Comparison of ENCODE assay signal across 13 cellular contexts in genomic region chr15:74865316-74865715, GRCh38. TPM values are rescaled to one million over a fixed set of nuclear protein-coding genes. Genes with fewer than 3 reads are reported as not detected.
DNase-seq lines count a peak whose midpoint lies in the region; ATAC-seq, FAIRE-seq and TF ChIP-seq lines count a peak whose summit lies in the region.
"Had no signal": no experiment of that assay in that cellular context is flagged by ENCODE, and none has a peak within 500 bp of the region (broad histone marks: within the 10 kb centered on the region; RNA-seq: fewer than 3 reads in every experiment).

No MANE protein-coding gene starts in this region.

- H3K79me2 ChIP-seq in HepG2 (ENCODE audit: insufficient read depth, low read length), result peaks cover 53% of the 10 kb centered on the region

- no peak for DNase-seq in CD8-positive, alpha-beta T cell
- no peak for DNase-seq in HFFc6
- DNase-seq in bronchial epithelial cell (ENCODE audit: low read depth), result peak; percentile 51
- no peak for DNase-seq in nephron progenitor cell
- no peak for DNase-seq in SIG-M5 treated with dmso at 0.1 percent for 504 hours (lab: John Stamatoyannopoulos, UW; ENCODE audit: unreplicated experiment)
- no peak for DNase-seq in amniotic stem cell (lab: John Stamatoyannopoulos, UW)
- no peak for DNase-seq in HepG2 (ENCODE audit: low spot score)
- DNase-seq: effector CD4-positive, alpha-beta T cell; right lobe of liver had no signal

- H3K27ac Mint-ChIP-seq in CD8-positive, alpha-beta T cell, result peak overlapping the region; percentile 87
- H3K27ac Mint-ChIP-seq in HFFc6 (peak overlapping the region; percentile 87; the same call in 1 of the 2 replicates), nephron progenitor cell (peak overlapping the region; percentile 18)

- no peak overlapping the region for H3K4me2 ChIP-seq in HepG2 (ENCODE audit: low read depth, low read length)

- TF ChIP-seq EP300 in HepG2 (IDR thresholded peaks at IDR 0.05; ENCODE audit: low read depth in 2 of 2, low read length in 2 of 2) (no peak), HepG2 (CRISPR knock-in tag; IDR thresholded peaks at IDR 0.05; ENCODE audit: borderline replicate concordance) (no peak)

- WGBS in HepG2 (ENCODE audit: low lambda C conversion rate), result 97% methylated on average over 2 of the region's 2 CpGs

- TF ChIP-seq CTCF in CD8-positive, alpha-beta T cell (IDR thresholded peaks at IDR 0.05), result no peak
- TF ChIP-seq CTCF in HFFc6 (IDR thresholded peaks at IDR 0.05) (no peak), bronchial epithelial cell (IDR thresholded peaks at IDR 0.05; ENCODE audit: insufficient read depth, low read length, severe bottlenecking) (no peak), nephron progenitor cell (IDR thresholded peaks at IDR 0.05) (no peak), HepG2 (CRISPR knock-in tag; IDR thresholded peaks at IDR 0.05) (no peak)

- BruUV-seq in HepG2 (replicated peaks; lab: Mats Ljungman, UMichigan), result no TSS peak

- intact Hi-C loops in CD8-positive, alpha-beta T cell (cut with DNase I, micrococcal nuclease), result no loop called here
- intact Hi-C loops in HepG2 (cut with micrococcal nuclease; ENCODE audit: unreplicated experiment), result no loop called here

- POLR2A ChIA-PET in CD8-positive, alpha-beta T cell (lab: Charles Lee), result interaction anchor here (0.6 kb wide), 2 partner anchors 66 to 84 kb away, joined by 3 read pairs; partner anchors contain the start of gene CSK
- POLR2A ChIA-PET in HepG2 (lab: Yijun Ruan, JAX), result interaction anchor here (0.6 kb wide), 1 partner anchor 70 kb away, joined by 4 read pairs; no protein-coding TSS in a partner anchor

- FAIRE-seq in bronchial epithelial cell (lab: Jason Lieb, UNC) (no peak), HepG2 (lab: Jason Lieb, UNC) (no peak)

- in situ Hi-C loops in HepG2 (cut with HindIII; ENCODE audit: extremely low pct_ligation_motif_present, low pct_unique_long_range_greater_than_20kb), result no loop called here

- H3K36me3 Mint-ChIP-seq in CD8-positive, alpha-beta T cell, result peaks cover 45% of the 10 kb centered on the region
- H3K36me3 Mint-ChIP-seq in HFFc6 (ENCODE audit: low read depth) (peaks cover 9% of the 10 kb centered on the region; the same call in 1 of the 2 replicates), nephron progenitor cell (ENCODE audit: low read depth) (peaks cover 15% of the 10 kb centered on the region)

- H3K27me3 ChIP-seq in CD8-positive, alpha-beta T cell (ENCODE audit: insufficient read depth, low read length), result no peaks in the 10 kb centered on the region
- H3K27me3 ChIP-seq in bronchial epithelial cell (ENCODE audit: control insufficient read depth, insufficient read depth, low read length) (no peaks in the 10 kb centered on the region), HepG2 (ENCODE audit: control insufficient read depth in 1 of 2, insufficient read depth in 2 of 2, low read length in 2 of 2) (no peaks in the 10 kb centered on the region)
- H3K27me3 ChIP-seq: ascending aorta, gastroesophageal sphincter, right lobe of liver had no signal

- ATAC-seq in CD8-positive, alpha-beta T cell, result no peak
- no peak for ATAC-seq in HepG2
- ATAC-seq: gastroesophageal sphincter, Panc1, right lobe of liver had no signal

- CTCF ChIA-PET in CD8-positive, alpha-beta T cell (lab: Charles Lee), result interaction anchor here (1.9 kb wide), 1 partner anchor 36 kb away, joined by 7 read pairs; no protein-coding TSS in a partner anchor
- CTCF ChIA-PET in HepG2 (lab: Yijun Ruan, JAX; ENCODE audit: low intra/inter-chr PET ratio, low total read pairs), result no interaction called here

- no peak overlapping the region for H2AFZ ChIP-seq in HepG2 (ENCODE audit: low read length)

- H3K27me3 Mint-ChIP-seq in CD8-positive, alpha-beta T cell (ENCODE audit: low read depth), result no peaks in the 10 kb centered on the region
- H3K27me3 Mint-ChIP-seq in HFFc6 (ENCODE audit: insufficient read depth) (peaks cover 2% of the 10 kb centered on the region), nephron progenitor cell (ENCODE audit: low read depth, poor library complexity) (peaks cover 2% of the 10 kb centered on the region)

- H3K9ac ChIP-seq in HepG2 (ENCODE audit: insufficient read depth, low read depth, low read length), result no peak overlapping the region

- peaks cover 62% of the 10 kb centered on the region for H3K4me1 ChIP-seq in CD8-positive, alpha-beta T cell (ENCODE audit: insufficient read depth, low read length)
- H3K4me1 ChIP-seq in HepG2 (ENCODE audit: insufficient read depth, low read length), result peaks cover 60% of the 10 kb centered on the region

- H3K4me3 ChIP-seq in CD8-positive, alpha-beta T cell (ENCODE audit: low read depth, low read length), result no peak overlapping the region
- no peak overlapping the region for H3K4me3 ChIP-seq in bronchial epithelial cell (ENCODE audit: low read depth, low read length)
- H3K4me3 ChIP-seq in HepG2 (replicated peaks in 1 of 3; ENCODE audit: insufficient read depth in 1 of 3, low read depth in 2 of 3, low read length in 3 of 3), result no peak overlapping the region
- H3K4me3 ChIP-seq: ascending aorta, gastroesophageal sphincter, right lobe of liver had no signal

- H3K4me3 Mint-ChIP-seq in CD8-positive, alpha-beta T cell, result peak overlapping the region; percentile 11
- H3K4me3 Mint-ChIP-seq in HFFc6 (no peak overlapping the region), nephron progenitor cell (no peak overlapping the region)

- H3K27ac ChIP-seq in CD8-positive, alpha-beta T cell (ENCODE audit: low read depth, low read length), result no peak overlapping the region
- no peak overlapping the region for H3K27ac ChIP-seq in HepG2 (ENCODE audit: extremely low read length, insufficient read depth, low read length)
- H3K27ac ChIP-seq: ascending aorta, right lobe of liver had no signal

- no peaks in the 10 kb centered on the region for H3K36me3 ChIP-seq in CD8-positive, alpha-beta T cell (ENCODE audit: insufficient read depth, low read length)
- H3K36me3 ChIP-seq in bronchial epithelial cell (ENCODE audit: control insufficient read depth, insufficient read depth, low read length) (peaks cover 4% of the 10 kb centered on the region), HepG2 (replicated peaks in 1 of 2; ENCODE audit: control insufficient read depth in 1 of 2, insufficient read depth in 2 of 2, low read length in 2 of 2) (peaks cover 0 to 4% of the 10 kb centered on the region in 2 experiments)
- H3K36me3 ChIP-seq: gastroesophageal sphincter, right lobe of liver had no signal

- no peaks in the 10 kb centered on the region for H3K9me3 ChIP-seq in CD8-positive, alpha-beta T cell (ENCODE audit: low read length)
- H3K9me3 ChIP-seq in HepG2 (ENCODE audit: low read length), result no peaks in the 10 kb centered on the region
- H3K9me3 ChIP-seq: ascending aorta, gastroesophageal sphincter, right lobe of liver had no signal

- no peaks in the 10 kb centered on the region for H3K9me3 Mint-ChIP-seq in CD8-positive, alpha-beta T cell
- H3K9me3 Mint-ChIP-seq in HFFc6 (no peaks in the 10 kb centered on the region), nephron progenitor cell (peaks cover 6% of the 10 kb centered on the region)

- peaks cover 12% of the 10 kb centered on the region for H4K20me1 ChIP-seq in HepG2 (ENCODE audit: insufficient read depth, low read length)

- peaks cover 69% of the 10 kb centered on the region for H3K4me1 Mint-ChIP-seq in CD8-positive, alpha-beta T cell (ENCODE audit: low read depth)
- H3K4me1 Mint-ChIP-seq in HFFc6 (ENCODE audit: low read depth) (peaks cover 55% of the 10 kb centered on the region), nephron progenitor cell (peaks cover 23% of the 10 kb centered on the region)

- no peak for TF ChIP-seq RAD21 in HepG2 (CRISPR knock-in tag; IDR thresholded peaks at IDR 0.05)

- TF ChIP-seq POLR2A in HepG2 (IDR thresholded peaks at IDR 0.05; ENCODE audit: insufficient read depth in 1 of 2, low read depth in 2 of 2, low read length in 2 of 2), result no peak

RNA-seq across cellular contexts. Expression of gene SCAMP2, which starts 7.8 kb away (rescaled TPM):
- 10 to 100 TPM; 48.7 to 57.2 TPM for total RNA-seq in CD8-positive, alpha-beta T cell
- total RNA-seq in HFFc6 (2021; fragmentation: NEBNext Ultra II Directional; extraction: Animal tissue kit (Norgen Biotek cat#: 25700)), result 10 to 100 TPM; 70.1 to 86.1 (median 75.9) TPM
- 20.5 and 30.7 TPM in 2 replicates for total RNA-seq in bronchial epithelial cell
- 23.6 and 34.8 TPM in 2 replicates for total RNA-seq in HepG2 (2016; rRNA removed; fragmentation: Illumina TruSeq; extraction: Trizol)
- total RNA-seq in HepG2 (2016; cell fraction: cytosol; rRNA removed; fragmentation: Illumina TruSeq; extraction: Trizol; ENCODE audit: low read depth), result 9.6 and 11.5 TPM in 2 replicates
- 21.6 and 36.5 TPM in 2 replicates for total RNA-seq in HepG2 (2016; cell fraction: insoluble cytoplasmic fraction; rRNA removed; fragmentation: Illumina TruSeq; extraction: Trizol)
- 19.1 and 19.4 TPM in 2 replicates for total RNA-seq in HepG2 (2016; cell fraction: membrane; rRNA removed; fragmentation: Illumina TruSeq; extraction: Trizol)
- 34.8 and 43.1 TPM in 2 replicates for total RNA-seq in HepG2 (2016; cell fraction: nucleus; rRNA removed; fragmentation: Illumina TruSeq; extraction: Trizol)
- 121 and 137 TPM in 2 replicates for polyA plus RNA-seq in HepG2 (2011; rRNA removed)
- polyA plus RNA-seq in HepG2 (2011; cell fraction: cytosol; rRNA removed), result 79.1 and 105 TPM in 2 replicates
- polyA plus RNA-seq in HepG2 (2011; cell fraction: nucleus; rRNA removed), result 60.5 and 61.0 TPM in 2 replicates
- polyA plus RNA-seq in HepG2 (2012), result 46.1 and 60.6 TPM in 2 replicates
- 13.9 and 15.3 TPM in 2 replicates for polyA plus RNA-seq in HepG2 (2016; cell fraction: cytosol; fragmentation: Illumina TruSeq; extraction: Trizol; ENCODE audit: low read depth)
- polyA plus RNA-seq in HepG2 (2016; cell fraction: insoluble cytoplasmic fraction; fragmentation: Illumina TruSeq; extraction: Trizol; ENCODE audit: low read depth), result 40.8 and 49.5 TPM in 2 replicates
- 19.7 and 19.9 TPM in 2 replicates for polyA plus RNA-seq in HepG2 (2016; cell fraction: membrane; fragmentation: Illumina TruSeq; extraction: Trizol; ENCODE audit: low read depth)
- polyA plus RNA-seq in HepG2 (2016; cell fraction: nucleus; fragmentation: Illumina TruSeq; extraction: Trizol; ENCODE audit: insufficient read depth, low read depth), result 82.6 and 86.5 TPM in 2 replicates
- polyA minus RNA-seq in HepG2 (2011; rRNA and poly(A)+ RNA removed; ENCODE audit: low replicate concordance), result 153 and 215 TPM in 2 replicates
- 43.0 and 53.0 TPM in 2 replicates for polyA minus RNA-seq in HepG2 (2011; cell fraction: cytosol; rRNA and poly(A)+ RNA removed)
- polyA minus RNA-seq in HepG2 (2011; cell fraction: nucleus; rRNA and poly(A)+ RNA removed), result 19.7 and 32.7 TPM in 2 replicates

RNA-seq across cellular contexts. Expression of gene ULK3, which starts 22.4 kb away (rescaled TPM):
- 10 to 100 TPM; 34.3 to 35.1 TPM for total RNA-seq in CD8-positive, alpha-beta T cell
- total RNA-seq in HFFc6 (2021; fragmentation: NEBNext Ultra II Directional; extraction: Animal tissue kit (Norgen Biotek cat#: 25700)), result 10 to 100 TPM; 12.5 to 18.9 (median 16.1) TPM
- total RNA-seq in bronchial epithelial cell (17.4 and 23.6 TPM in 2 replicates), HepG2 (2016; rRNA removed; fragmentation: Illumina TruSeq; extraction: Trizol) (8.2 and 15.2 TPM in 2 replicates)
- total RNA-seq in HepG2 (2016; cell fraction: cytosol; rRNA removed; fragmentation: Illumina TruSeq; extraction: Trizol; ENCODE audit: low read depth), result 7.6 and 8.1 TPM in 2 replicates
- total RNA-seq in HepG2 (2016; cell fraction: insoluble cytoplasmic fraction; rRNA removed; fragmentation: Illumina TruSeq; extraction: Trizol), result 8.9 and 14.6 TPM in 2 replicates
- total RNA-seq in HepG2 (2016; cell fraction: membrane; rRNA removed; fragmentation: Illumina TruSeq; extraction: Trizol), result 17.8 and 17.9 TPM in 2 replicates
- total RNA-seq in HepG2 (2016; cell fraction: nucleus; rRNA removed; fragmentation: Illumina TruSeq; extraction: Trizol), result 13.8 and 17.0 TPM in 2 replicates
- polyA plus RNA-seq in HepG2 (2011; rRNA removed), result 23.7 and 25.1 TPM in 2 replicates
- 10.1 and 12.4 TPM in 2 replicates for polyA plus RNA-seq in HepG2 (2011; cell fraction: cytosol; rRNA removed)
- 149 and 163 TPM in 2 replicates for polyA plus RNA-seq in HepG2 (2011; cell fraction: nucleus; rRNA removed)
- polyA plus RNA-seq in HepG2 (2012), result 11.8 and 16.1 TPM in 2 replicates
- 9.7 and 10.4 TPM in 2 replicates for polyA plus RNA-seq in HepG2 (2016; cell fraction: cytosol; fragmentation: Illumina TruSeq; extraction: Trizol; ENCODE audit: low read depth)
- 7.6 and 10.2 TPM in 2 replicates for polyA plus RNA-seq in HepG2 (2016; cell fraction: insoluble cytoplasmic fraction; fragmentation: Illumina TruSeq; extraction: Trizol; ENCODE audit: low read depth)
- polyA plus RNA-seq in HepG2 (2016; cell fraction: membrane; fragmentation: Illumina TruSeq; extraction: Trizol; ENCODE audit: low read depth), result 15.2 and 26.1 TPM in 2 replicates
- 43.8 and 44.9 TPM in 2 replicates for polyA plus RNA-seq in HepG2 (2016; cell fraction: nucleus; fragmentation: Illumina TruSeq; extraction: Trizol; ENCODE audit: insufficient read depth, low read depth)
- 13.8 and 70.3 TPM in 2 replicates for polyA minus RNA-seq in HepG2 (2011; rRNA and poly(A)+ RNA removed; ENCODE audit: low replicate concordance)
- 4.8 and 5.1 TPM in 2 replicates for polyA minus RNA-seq in HepG2 (2011; cell fraction: cytosol; rRNA and poly(A)+ RNA removed)
- 11.6 and 13.2 TPM in 2 replicates for polyA minus RNA-seq in HepG2 (2011; cell fraction: nucleus; rRNA and poly(A)+ RNA removed)

RNA-seq across cellular contexts. Expression of gene MPI, which starts 24.5 kb away (rescaled TPM):
- total RNA-seq in CD8-positive, alpha-beta T cell, result 10 to 100 TPM; 18.3 to 19.9 TPM
- 10 to 100 TPM; 32.3 to 43.0 (median 35.4) TPM for total RNA-seq in HFFc6 (2021; fragmentation: NEBNext Ultra II Directional; extraction: Animal tissue kit (Norgen Biotek cat#: 25700))
- 25.0 and 35.0 TPM in 2 replicates for total RNA-seq in bronchial epithelial cell
- total RNA-seq in HepG2 (2016; rRNA removed; fragmentation: Illumina TruSeq; extraction: Trizol), result 36.9 and 49.7 TPM in 2 replicates
- 14.9 and 19.2 TPM in 2 replicates for total RNA-seq in HepG2 (2016; cell fraction: cytosol; rRNA removed; fragmentation: Illumina TruSeq; extraction: Trizol; ENCODE audit: low read depth)
- 41.4 and 51.3 TPM in 2 replicates for total RNA-seq in HepG2 (2016; cell fraction: insoluble cytoplasmic fraction; rRNA removed; fragmentation: Illumina TruSeq; extraction: Trizol)
- 19.0 and 24.4 TPM in 2 replicates for total RNA-seq in HepG2 (2016; cell fraction: membrane; rRNA removed; fragmentation: Illumina TruSeq; extraction: Trizol)
- total RNA-seq in HepG2 (2016; cell fraction: nucleus; rRNA removed; fragmentation: Illumina TruSeq; extraction: Trizol), result 19.5 and 27.2 TPM in 2 replicates
- polyA plus RNA-seq in HepG2 (2011; rRNA removed), result 63.5 and 66.7 TPM in 2 replicates
- polyA plus RNA-seq in HepG2 (2011; cell fraction: cytosol; rRNA removed), result 68.2 and 75.7 TPM in 2 replicates
- 79.4 and 82.3 TPM in 2 replicates for polyA plus RNA-seq in HepG2 (2011; cell fraction: nucleus; rRNA removed)
- polyA plus RNA-seq in HepG2 (2012), result 35.5 and 45.4 TPM in 2 replicates
- polyA plus RNA-seq in HepG2 (2016; cell fraction: cytosol; fragmentation: Illumina TruSeq; extraction: Trizol; ENCODE audit: low read depth), result 11.8 and 13.8 TPM in 2 replicates
- 52.7 and 54.7 TPM in 2 replicates for polyA plus RNA-seq in HepG2 (2016; cell fraction: insoluble cytoplasmic fraction; fragmentation: Illumina TruSeq; extraction: Trizol; ENCODE audit: low read depth)
- 18.4 and 18.9 TPM in 2 replicates for polyA plus RNA-seq in HepG2 (2016; cell fraction: membrane; fragmentation: Illumina TruSeq; extraction: Trizol; ENCODE audit: low read depth)
- 25.9 and 30.1 TPM in 2 replicates for polyA plus RNA-seq in HepG2 (2016; cell fraction: nucleus; fragmentation: Illumina TruSeq; extraction: Trizol; ENCODE audit: insufficient read depth, low read depth)
- 129 and 146 TPM in 2 replicates for polyA minus RNA-seq in HepG2 (2011; rRNA and poly(A)+ RNA removed; ENCODE audit: low replicate concordance)
- 28.5 and 36.3 TPM in 2 replicates for polyA minus RNA-seq in HepG2 (2011; cell fraction: cytosol; rRNA and poly(A)+ RNA removed)
- 54.8 and 73.8 TPM in 2 replicates for polyA minus RNA-seq in HepG2 (2011; cell fraction: nucleus; rRNA and poly(A)+ RNA removed)

RNA-seq across cellular contexts. Expression of gene CPLX3, which starts 38.9 kb away (rescaled TPM):
- under 1 TPM; 0.19 to 0.36 TPM for total RNA-seq in CD8-positive, alpha-beta T cell
- total RNA-seq in HFFc6 (2021; fragmentation: NEBNext Ultra II Directional; extraction: Animal tissue kit (Norgen Biotek cat#: 25700)), result under 1 TPM in 1 of 6 experiments, not detected in 5; 0.09 TPM
- not detected in 2 replicates for total RNA-seq in bronchial epithelial cell
- total RNA-seq in HepG2 (2016; rRNA removed; fragmentation: Illumina TruSeq; extraction: Trizol), result not detected in 2 replicates
- not detected in 2 replicates for total RNA-seq in HepG2 (2016; cell fraction: cytosol; rRNA removed; fragmentation: Illumina TruSeq; extraction: Trizol; ENCODE audit: low read depth)
- total RNA-seq in HepG2 (2016; cell fraction: insoluble cytoplasmic fraction; rRNA removed; fragmentation: Illumina TruSeq; extraction: Trizol), result not detected in 2 replicates
- not detected in 2 replicates for total RNA-seq in HepG2 (2016; cell fraction: membrane; rRNA removed; fragmentation: Illumina TruSeq; extraction: Trizol)
- not detected in 2 replicates for total RNA-seq in HepG2 (2016; cell fraction: nucleus; rRNA removed; fragmentation: Illumina TruSeq; extraction: Trizol)
- not detected in 2 replicates for polyA plus RNA-seq in HepG2 (2011; rRNA removed)
- not detected in 2 replicates for polyA plus RNA-seq in HepG2 (2011; cell fraction: cytosol; rRNA removed)
- polyA plus RNA-seq in HepG2 (2011; cell fraction: nucleus; rRNA removed), result 0.05 TPM in 1 of 2 replicates, not detected in the other
- not detected in 2 replicates for polyA plus RNA-seq in HepG2 (2012)
- not detected in 2 replicates for polyA plus RNA-seq in HepG2 (2016; cell fraction: cytosol; fragmentation: Illumina TruSeq; extraction: Trizol; ENCODE audit: low read depth)
- not detected in 2 replicates for polyA plus RNA-seq in HepG2 (2016; cell fraction: insoluble cytoplasmic fraction; fragmentation: Illumina TruSeq; extraction: Trizol; ENCODE audit: low read depth)
- polyA plus RNA-seq in HepG2 (2016; cell fraction: membrane; fragmentation: Illumina TruSeq; extraction: Trizol; ENCODE audit: low read depth), result not detected in 2 replicates
- not detected in 2 replicates for polyA plus RNA-seq in HepG2 (2016; cell fraction: nucleus; fragmentation: Illumina TruSeq; extraction: Trizol; ENCODE audit: insufficient read depth, low read depth)
- polyA minus RNA-seq in HepG2 (2011; rRNA and poly(A)+ RNA removed; ENCODE audit: low replicate concordance), result not detected in 2 replicates
- polyA minus RNA-seq in HepG2 (2011; cell fraction: cytosol; rRNA and poly(A)+ RNA removed), result not detected in 2 replicates
- polyA minus RNA-seq in HepG2 (2011; cell fraction: nucleus; rRNA and poly(A)+ RNA removed), result not detected in 2 replicates
- total RNA-seq: ascending aorta, gastroesophageal sphincter, right lobe of liver, subcutaneous adipose tissue had no signal

RNA-seq across cellular contexts. Expression of gene FAM219B, which starts 41.3 kb away (rescaled TPM):
- 10 to 100 TPM; 18.6 to 22.1 TPM for total RNA-seq in CD8-positive, alpha-beta T cell
- total RNA-seq in HFFc6 (2021; fragmentation: NEBNext Ultra II Directional; extraction: Animal tissue kit (Norgen Biotek cat#: 25700)), result 10 to 100 TPM; 40.6 to 61.4 (median 51.8) TPM
- total RNA-seq in bronchial epithelial cell (67.3 and 72.4 TPM in 2 replicates), HepG2 (2016; rRNA removed; fragmentation: Illumina TruSeq; extraction: Trizol) (18.0 and 36.6 TPM in 2 replicates)
- 14.9 and 16.5 TPM in 2 replicates for total RNA-seq in HepG2 (2016; cell fraction: cytosol; rRNA removed; fragmentation: Illumina TruSeq; extraction: Trizol; ENCODE audit: low read depth)
- total RNA-seq in HepG2 (2016; cell fraction: insoluble cytoplasmic fraction; rRNA removed; fragmentation: Illumina TruSeq; extraction: Trizol), result 26.3 and 28.5 TPM in 2 replicates
- 34.0 and 34.5 TPM in 2 replicates for total RNA-seq in HepG2 (2016; cell fraction: membrane; rRNA removed; fragmentation: Illumina TruSeq; extraction: Trizol)
- 36.5 and 50.4 TPM in 2 replicates for total RNA-seq in HepG2 (2016; cell fraction: nucleus; rRNA removed; fragmentation: Illumina TruSeq; extraction: Trizol)
- polyA plus RNA-seq in HepG2 (2011; rRNA removed), result 50.2 and 52.3 TPM in 2 replicates
- 28.4 and 30.8 TPM in 2 replicates for polyA plus RNA-seq in HepG2 (2011; cell fraction: cytosol; rRNA removed)
- 176 and 185 TPM in 2 replicates for polyA plus RNA-seq in HepG2 (2011; cell fraction: nucleus; rRNA removed)
- polyA plus RNA-seq in HepG2 (2012), result 21.6 and 28.8 TPM in 2 replicates
- 9.6 and 12.3 TPM in 2 replicates for polyA plus RNA-seq in HepG2 (2016; cell fraction: cytosol; fragmentation: Illumina TruSeq; extraction: Trizol; ENCODE audit: low read depth)
- polyA plus RNA-seq in HepG2 (2016; cell fraction: insoluble cytoplasmic fraction; fragmentation: Illumina TruSeq; extraction: Trizol; ENCODE audit: low read depth), result 16.8 and 18.6 TPM in 2 replicates
- 21.3 and 21.8 TPM in 2 replicates for polyA plus RNA-seq in HepG2 (2016; cell fraction: membrane; fragmentation: Illumina TruSeq; extraction: Trizol; ENCODE audit: low read depth)
- polyA plus RNA-seq in HepG2 (2016; cell fraction: nucleus; fragmentation: Illumina TruSeq; extraction: Trizol; ENCODE audit: insufficient read depth, low read depth), result 53.3 TPM in 2 replicates
- 48.2 and 65.5 TPM in 2 replicates for polyA minus RNA-seq in HepG2 (2011; rRNA and poly(A)+ RNA removed; ENCODE audit: low replicate concordance)
- 9.3 and 14.4 TPM in 2 replicates for polyA minus RNA-seq in HepG2 (2011; cell fraction: cytosol; rRNA and poly(A)+ RNA removed)
- 30.9 and 39.9 TPM in 2 replicates for polyA minus RNA-seq in HepG2 (2011; cell fraction: nucleus; rRNA and poly(A)+ RNA removed)

Comparison
In these comparisons a context has a peak if more than half of its experiments do, and no peak if none do; other contexts are left out.
1. H3K27ac Mint-ChIP-seq: peak in every context shown above with its lines; median percentile 87 in CD8-positive, alpha-beta T cell; 87 in HFFc6; 18 in nephron progenitor cell.